ENCODE assay signal across 23 cellular contexts in genomic region chr12:54970741-54971140, GRCh38. TPM values are rescaled to one million over a fixed set of nuclear protein-coding genes. Genes with fewer than 3 reads are reported as not detected.
DNase-seq lines count a peak whose midpoint lies in the region; ATAC-seq and TF ChIP-seq lines count a peak whose summit lies in the region.
"Had no signal": no experiment of that assay in that cellular context is flagged by ENCODE, and none has a peak within 500 bp of the region (broad histone marks: within the 10 kb centered on the region; RNA-seq: fewer than 3 reads in every experiment).

No MANE protein-coding gene starts in this region.

- no peak overlapping the region for H3K27ac ChIP-seq in CD4-positive, alpha-beta memory T cell (ENCODE audit: low read depth, low read length)
- H3K27ac ChIP-seq in effector memory CD4-positive, alpha-beta T cell (ENCODE audit: insufficient read depth, low read length, poor library complexity, severe bottlenecking) = peak overlapping the region; percentile 42
- no peak overlapping the region for H3K27ac ChIP-seq in gastrocnemius medialis
- H3K27ac ChIP-seq: 22Rv1, KMS-11, PC-9 had no signal

- no peak for TF ChIP-seq CTCF in gastrocnemius medialis (IDR thresholded peaks at IDR 0.05 in 4 of 5, conservative IDR thresholded peaks at IDR 0.05 in 1 of 5)

- ATAC-seq in gastrocnemius medialis (no peak), sciatic nerve (no peak)
- ATAC-seq: GM12878, HepG2 had no signal

- H3K27ac Mint-ChIP-seq in T-helper 2 cell treated with Interferon-gamma antibody and Interleukin-4, amounts not matched to agents 5 μg/mL and 100 μg/mL, for 36 hours = peak overlapping the region; percentile 60
- H3K27ac Mint-ChIP-seq in CD4-positive, alpha-beta memory T cell = peak overlapping the region; percentile 73 to 86 (median 85)
- H3K27ac Mint-ChIP-seq in activated T-helper 2 cell treated with anti-CD3 and anti-CD28 coated beads, Interferon-gamma antibody, Interleukin-2, Interleukin-4, amounts not matched to agents 10 μg/mL and 5 μg/mL and 100 μg/mL, durations not matched to agents 14 hours and 24 hours and 36 hours = peak overlapping the region; percentile 38

- POLR2A ChIA-PET in CD4-positive, alpha-beta memory T cell (lab: Charles Lee; ENCODE audit: partially characterized antibody) = interaction anchor here (1.1 to 9.3 kb wide), 7 partner anchors 7 to 36 kb away, joined by 3 to 141 read pairs (median 5); partner anchors contain the start of gene TESPA1

- H3K4me1 Mint-ChIP-seq in T-helper 2 cell treated with Interferon-gamma antibody and Interleukin-4, amounts not matched to agents 5 μg/mL and 100 μg/mL, for 36 hours (ENCODE audit: low read depth) = peaks cover 81% of the 10 kb centered on the region
- H3K4me1 Mint-ChIP-seq in CD4-positive, alpha-beta memory T cell = peaks cover 65 to 95% (median 83%) of the 10 kb centered on the region in 4 donors
- H3K4me1 Mint-ChIP-seq in activated T-helper 2 cell treated with anti-CD3 and anti-CD28 coated beads, Interferon-gamma antibody, Interleukin-2, Interleukin-4, amounts not matched to agents 10 μg/mL and 5 μg/mL and 100 μg/mL, durations not matched to agents 14 hours and 24 hours and 36 hours (ENCODE audit: low read depth) = peaks cover 85% of the 10 kb centered on the region

- CTCF ChIA-PET in CD4-positive, alpha-beta memory T cell (lab: Charles Lee; ENCODE audit: partially characterized antibody) = interaction anchor here (1.0 to 8.5 kb wide), 10 partner anchors 9 to 269 kb away, joined by 3 to 67 read pairs (median 6); partner anchors contain the start of genes MUCL1 and TESPA1

- DNase-seq in T-helper 2 cell treated with Interferon-gamma antibody and Interleukin-4, amounts not matched to agents 5 μg/mL and 100 μg/mL, for 36 hours (ENCODE audit: low spot score) = no peak
- DNase-seq in T-helper 2 cell = no peak
- no peak for DNase-seq in CD4-positive, alpha-beta memory T cell
- no peak for DNase-seq in activated T-helper 2 cell treated with anti-CD3 and anti-CD28 coated beads, Interferon-gamma antibody, Interleukin-2, Interleukin-4, amounts not matched to agents 10 μg/mL and 5 μg/mL and 100 μg/mL, durations not matched to agents 14 hours and 24 hours and 36 hours (ENCODE audit: low spot score)
- no peak for DNase-seq in effector memory CD4-positive, alpha-beta T cell
- DNase-seq in gastrocnemius medialis = no peak
- no peak for DNase-seq in AG20443 (ENCODE audit: low spot score)
- no peak for DNase-seq in sciatic nerve (ENCODE audit: low spot score)
- DNase-seq: DMS 273 treated with DMSO at 0.1 percent for 48 hours, GDM1, GOT3, NCI-H1048, NCI-H1436 treated with DMSO at 0.1 percent for 48 hours, NCI-H2081, NCI-H510A, NCI-H82, PC-9 had no signal

- H3K27me3 ChIP-seq in CD4-positive, alpha-beta memory T cell (ENCODE audit: insufficient read depth, low read length) = no peaks in the 10 kb centered on the region
- no peaks in the 10 kb centered on the region for H3K27me3 ChIP-seq in effector memory CD4-positive, alpha-beta T cell (replicated peaks; ENCODE audit: control insufficient read depth, insufficient read depth, low read length, poor library complexity, severe bottlenecking)
- H3K27me3 ChIP-seq in gastrocnemius medialis = no peaks in the 10 kb centered on the region

- peak overlapping the region; percentile 49 for H3K4me3 Mint-ChIP-seq in T-helper 2 cell treated with Interferon-gamma antibody and Interleukin-4, amounts not matched to agents 5 μg/mL and 100 μg/mL, for 36 hours
- H3K4me3 Mint-ChIP-seq in CD4-positive, alpha-beta memory T cell = peak overlapping the region in 4 of 8 donors; percentile 5 to 45 (median 42)
- H3K4me3 Mint-ChIP-seq in activated T-helper 2 cell treated with anti-CD3 and anti-CD28 coated beads, Interferon-gamma antibody, Interleukin-2, Interleukin-4, amounts not matched to agents 10 μg/mL and 5 μg/mL and 100 μg/mL, durations not matched to agents 14 hours and 24 hours and 36 hours (ENCODE audit: low read depth) = no peak overlapping the region

- no peaks in the 10 kb centered on the region for H3K9me3 ChIP-seq in CD4-positive, alpha-beta memory T cell (ENCODE audit: control insufficient read depth in 1 of 2, low read length in 2 of 2)
- H3K9me3 ChIP-seq in effector memory CD4-positive, alpha-beta T cell (ENCODE audit: control insufficient read depth, low read length) = no peaks in the 10 kb centered on the region
- no peaks in the 10 kb centered on the region for H3K9me3 ChIP-seq in gastrocnemius medialis

- no peak for TF ChIP-seq POLR2A in gastrocnemius medialis (IDR thresholded peaks at IDR 0.05)

- H3K27me3 Mint-ChIP-seq in T-helper 2 cell treated with Interferon-gamma antibody and Interleukin-4, amounts not matched to agents 5 μg/mL and 100 μg/mL, for 36 hours (ENCODE audit: low read depth) = no peaks in the 10 kb centered on the region
- no peaks in the 10 kb centered on the region for H3K27me3 Mint-ChIP-seq in CD4-positive, alpha-beta memory T cell
- H3K27me3 Mint-ChIP-seq in activated T-helper 2 cell treated with anti-CD3 and anti-CD28 coated beads, Interferon-gamma antibody, Interleukin-2, Interleukin-4, amounts not matched to agents 10 μg/mL and 5 μg/mL and 100 μg/mL, durations not matched to agents 14 hours and 24 hours and 36 hours (ENCODE audit: low read depth) = no peaks in the 10 kb centered on the region

- intact Hi-C loops in CD4-positive, alpha-beta memory T cell (cut with micrococcal nuclease) = no loop called here
- intact Hi-C loops in activated T-helper 2 cell treated with anti-CD3 and anti-CD28 coated beads, Interferon-gamma antibody, Interleukin-2, Interleukin-4, amounts not matched to agents 10 μg/mL and 5 μg/mL and 100 μg/mL, durations not matched to agents 14 hours and 24 hours and 36 hours (cut with micrococcal nuclease) = no loop called here
- intact Hi-C loops in gastrocnemius medialis (cut with DNase I; ENCODE audit: low total_unique reads) (no loop called here), sciatic nerve (cut with DNase I) (no loop called here)

- peaks cover 82% of the 10 kb centered on the region for H3K36me3 Mint-ChIP-seq in T-helper 2 cell treated with Interferon-gamma antibody and Interleukin-4, amounts not matched to agents 5 μg/mL and 100 μg/mL, for 36 hours (ENCODE audit: low read depth)
- peaks cover 77 to 82% of the 10 kb centered on the region in 2 donors for H3K36me3 Mint-ChIP-seq in CD4-positive, alpha-beta memory T cell
- H3K36me3 Mint-ChIP-seq in activated T-helper 2 cell treated with anti-CD3 and anti-CD28 coated beads, Interferon-gamma antibody, Interleukin-2, Interleukin-4, amounts not matched to agents 10 μg/mL and 5 μg/mL and 100 μg/mL, durations not matched to agents 14 hours and 24 hours and 36 hours (ENCODE audit: low read depth) = peaks cover 90% of the 10 kb centered on the region

- in situ Hi-C loops in gastrocnemius medialis (cut with MboI; ENCODE audit: low sequenced_read_pairs in 4 of 4) = loop anchor here (25.0 kb wide), 2 partner anchors 233 to 383 kb away; partner anchors contain the start of gene PPP1R1A (in 2 of the 4)

- no peak overlapping the region for H3K4me3 ChIP-seq in CD4-positive, alpha-beta memory T cell (ENCODE audit: low read length in 2 of 2)
- H3K4me3 ChIP-seq in effector memory CD4-positive, alpha-beta T cell (ENCODE audit: insufficient read depth, low read depth, low read length, poor library complexity, severe bottlenecking) = no peak overlapping the region
- H3K4me3 ChIP-seq in gastrocnemius medialis = no peak overlapping the region
- H3K4me3 ChIP-seq: GM12878, PC-9 had no signal

- H3K9me3 Mint-ChIP-seq in T-helper 2 cell treated with Interferon-gamma antibody and Interleukin-4, amounts not matched to agents 5 μg/mL and 100 μg/mL, for 36 hours = no peaks in the 10 kb centered on the region
- no peaks in the 10 kb centered on the region for H3K9me3 Mint-ChIP-seq in CD4-positive, alpha-beta memory T cell
- H3K9me3 Mint-ChIP-seq in activated T-helper 2 cell treated with anti-CD3 and anti-CD28 coated beads, Interferon-gamma antibody, Interleukin-2, Interleukin-4, amounts not matched to agents 10 μg/mL and 5 μg/mL and 100 μg/mL, durations not matched to agents 14 hours and 24 hours and 36 hours = no peaks in the 10 kb centered on the region

- H3K4me1 ChIP-seq in CD4-positive, alpha-beta memory T cell (ENCODE audit: insufficient read depth, low read length) = peaks cover 93% of the 10 kb centered on the region
- H3K4me1 ChIP-seq in effector memory CD4-positive, alpha-beta T cell (ENCODE audit: control insufficient read depth, insufficient read depth, low read length, poor library complexity, severe bottlenecking) = peaks cover 46% of the 10 kb centered on the region
- H3K4me1 ChIP-seq in gastrocnemius medialis = no peaks in the 10 kb centered on the region

- peaks cover 52% of the 10 kb centered on the region for H3K36me3 ChIP-seq in CD4-positive, alpha-beta memory T cell (ENCODE audit: insufficient read depth, low read length)
- H3K36me3 ChIP-seq in effector memory CD4-positive, alpha-beta T cell (ENCODE audit: control insufficient read depth, insufficient read depth, low read length) = peaks cover 48% of the 10 kb centered on the region
- H3K36me3 ChIP-seq in gastrocnemius medialis = no peaks in the 10 kb centered on the region

RNA-seq across cellular contexts. Expression of gene TESPA1, which starts 13.8 kb away (rescaled TPM):
- 100 to 1,000 TPM; 269 to 287 TPM for total RNA-seq in CD4-positive, alpha-beta memory T cell
- 100 to 1,000 TPM; 105 to 216 TPM for polyA plus RNA-seq in CD4-positive, alpha-beta memory T cell
- 179 and 186 TPM in 2 replicates for total RNA-seq in activated T-helper 2 cell treated with anti-CD3 and anti-CD28 coated beads, Interferon-gamma antibody, Interleukin-2, Interleukin-4, amounts not matched to agents 10 μg/mL and 5 μg/mL and 100 μg/mL, durations not matched to agents 14 hours and 24 hours and 36 hours
- total RNA-seq in gastrocnemius medialis = 1 to 10 TPM in 1 of 4 donors, under 1 TPM in 1, not detected in 2; 0.94 to 1.1 TPM
- total RNA-seq in sciatic nerve = 3.1 TPM
- total RNA-seq: HepG2, MCF 10A, PC-9 had no signal
- polyA plus RNA-seq: BJ, HepG2 had no signal

RNA-seq across cellular contexts. Expression of gene NEUROD4, which starts 49.0 kb away (rescaled TPM):
- under 1 TPM in 1 of 2 experiments, not detected in 1; 0.09 TPM for total RNA-seq in CD4-positive, alpha-beta memory T cell
- not detected for polyA plus RNA-seq in CD4-positive, alpha-beta memory T cell
- not detected in 2 replicates for total RNA-seq in activated T-helper 2 cell treated with anti-CD3 and anti-CD28 coated beads, Interferon-gamma antibody, Interleukin-2, Interleukin-4, amounts not matched to agents 10 μg/mL and 5 μg/mL and 100 μg/mL, durations not matched to agents 14 hours and 24 hours and 36 hours
- total RNA-seq in gastrocnemius medialis (not detected), sciatic nerve (not detected)
- total RNA-seq: GM12878, HepG2, MCF 10A, PC-9 had no signal
- polyA plus RNA-seq: BJ, HepG2 had no signal

Comparison
In these comparisons a context has a peak if more than half of its experiments do, and no peak if none do; other contexts are left out.
1. RNA of gene TESPA1, which starts 13.8 kb away (total RNA-seq): 269 to 287 TPM in CD4-positive, alpha-beta memory T cell and 179 to 186 TPM in activated T-helper 2 cell treated with anti-CD3 and anti-CD28 coated beads, Interferon-gamma antibody, Interleukin-2, Interleukin-4, amounts not matched to agents 10 μg/mL and 5 μg/mL and 100 μg/mL, durations not matched to agents 14 hours and 24 hours and 36 hours; 3.1 TPM in sciatic nerve (single experiment) and 0.94 to 1.1 TPM in gastrocnemius medialis; every median in the first group is over 10 times any median in the second.
2. Peak in every context shown above with its lines, with median percentiles within 50 percentile points of each other: H3K27ac Mint-ChIP-seq.